ENCODE assay signal across 1 cellular context in genomic region chr5:43041669-43042175, GRCh38.
TF ChIP-seq lines count a peak whose summit lies in the region.

No MANE protein-coding gene starts in this region.

TF ChIP-seq in GM12878, 131 proteins besides CTCF, POLR2A, EP300 and RAD21 (continued from another document):
- TF ChIP-seq IRF4 (IDR thresholded peaks at IDR 0.05; ENCODE audit: low read depth, low read length) (no peak), FOXM1 (IDR thresholded peaks at IDR 0.05; ENCODE audit: low read depth, low read length) (no peak; the same call in 1 of the 2 replicates), MAX (IDR thresholded peaks at IDR 0.05; ENCODE audit: low read depth, low read length) (0 out of 2 replicates have a peak, but pooled peaks have one; percentile 42), ETV6 (conservative IDR thresholded peaks at IDR 0.05 in 1 of 2, IDR thresholded peaks at IDR 0.05 in 1 of 2; ENCODE audit: borderline replicate concordance in 1 of 2, low read depth in 1 of 2) (peak in 1 of 2 experiments; percentile 42; a peak in 2 of 4 replicates), HDAC6 (IDR thresholded peaks at IDR 0.05; ENCODE audit: unreplicated experiment) (no peak), SMAD5 (IDR thresholded peaks at IDR 0.05; ENCODE audit: low read depth) (no peak), HCFC1 (IDR thresholded peaks at IDR 0.05; ENCODE audit: low read length) (no peak), CHD1 (IDR thresholded peaks at IDR 0.05; ENCODE audit: low read depth, low read length) (no peak), PAX5 (IDR thresholded peaks at IDR 0.05; ENCODE audit: borderline replicate concordance, low read depth, low read length) (peak; percentile 56; the same call in 1 of the 2 replicates), IRF3 (IDR thresholded peaks at IDR 0.05) (no peak), NR2F1 (conservative IDR thresholded peaks at IDR 0.05) (no peak), BACH1 (IDR thresholded peaks at IDR 0.05; ENCODE audit: borderline replicate concordance) (0 out of 2 replicates have a peak, but pooled peaks have one; percentile 14), POLR2AphosphoS5 (IDR thresholded peaks at IDR 0.05; ENCODE audit: low read length) (no peak), TBL1XR1 (IDR thresholded peaks at IDR 0.05; ENCODE audit: low read depth, low read length) (no peak), CREB1 (IDR thresholded peaks at IDR 0.05; ENCODE audit: low read depth) (0 out of 2 replicates have a peak, but pooled peaks have one; percentile 20), BHLHE40 (IDR thresholded peaks at IDR 0.05; ENCODE audit: borderline replicate concordance in 1 of 2, low read depth in 2 of 2, low read length in 1 of 2) (peak in 1 of 2 experiments; percentile 22; a peak in 1 of 4 replicates), MTA2 (IDR thresholded peaks at IDR 0.05; ENCODE audit: low read depth) (no peak), MTA3 (IDR thresholded peaks at IDR 0.05; ENCODE audit: borderline replicate concordance, low read length) (no peak), SP1 (IDR thresholded peaks at IDR 0.05; ENCODE audit: low read depth, low read length) (no peak), BRCA1 (IDR thresholded peaks at IDR 0.05; ENCODE audit: low read depth, low read length) (no peak), SMARCA5 (IDR thresholded peaks at IDR 0.05) (peak; percentile 36; the same call in 1 of the 2 replicates), NFIC (IDR thresholded peaks at IDR 0.05; ENCODE audit: low read depth, low read length) (peak; percentile 7; the same call in 1 of the 2 replicates), HSF1 (IDR thresholded peaks at IDR 0.05; ENCODE audit: low read depth, low read length) (no peak), ZNF207 (IDR thresholded peaks at IDR 0.05; ENCODE audit: borderline replicate concordance) (peak; percentile 15; the same call in 1 of the 2 replicates), PML (IDR thresholded peaks at IDR 0.05; ENCODE audit: low read length) (0 out of 2 replicates have a peak, but pooled peaks have one; percentile 55), RB1 (IDR thresholded peaks at IDR 0.05; ENCODE audit: borderline replicate concordance) (no peak), NRF1 (conservative IDR thresholded peaks at IDR 0.05; ENCODE audit: low read depth, low read length) (no peak), ZNF622 (IDR thresholded peaks at IDR 0.05) (no peak), ZBED1 (IDR thresholded peaks at IDR 0.05; ENCODE audit: borderline replicate concordance) (peak; percentile 51; the same call in 1 of the 2 replicates), ASH2L (IDR thresholded peaks at IDR 0.05; ENCODE audit: borderline replicate concordance, low read depth) (peak; percentile 22; the same call in 1 of the 2 replicates), NFYA (IDR thresholded peaks at IDR 0.05; ENCODE audit: borderline replicate concordance, low read depth, low read length) (no peak), CBX5 (IDR thresholded peaks at IDR 0.05; ENCODE audit: low read depth) (0 out of 2 replicates have a peak, but pooled peaks have one; percentile 17), STAT3 (IDR thresholded peaks at IDR 0.05; ENCODE audit: low read depth, low read length) (0 out of 2 replicates have a peak, but pooled peaks have one; percentile 42), ZNF687 (IDR thresholded peaks at IDR 0.05) (0 out of 2 replicates have a peak, but pooled peaks have one; percentile 20), BMI1 (IDR thresholded peaks at IDR 0.05; ENCODE audit: borderline replicate concordance) (no peak), SRF (IDR thresholded peaks at IDR 0.05; ENCODE audit: low read depth in 2 of 2, low read length in 2 of 2) (0 out of 4 replicates have a peak, but pooled peaks of 1 of the 2 experiments have one; percentile 15)
- TF ChIP-seq, protein P1, sequence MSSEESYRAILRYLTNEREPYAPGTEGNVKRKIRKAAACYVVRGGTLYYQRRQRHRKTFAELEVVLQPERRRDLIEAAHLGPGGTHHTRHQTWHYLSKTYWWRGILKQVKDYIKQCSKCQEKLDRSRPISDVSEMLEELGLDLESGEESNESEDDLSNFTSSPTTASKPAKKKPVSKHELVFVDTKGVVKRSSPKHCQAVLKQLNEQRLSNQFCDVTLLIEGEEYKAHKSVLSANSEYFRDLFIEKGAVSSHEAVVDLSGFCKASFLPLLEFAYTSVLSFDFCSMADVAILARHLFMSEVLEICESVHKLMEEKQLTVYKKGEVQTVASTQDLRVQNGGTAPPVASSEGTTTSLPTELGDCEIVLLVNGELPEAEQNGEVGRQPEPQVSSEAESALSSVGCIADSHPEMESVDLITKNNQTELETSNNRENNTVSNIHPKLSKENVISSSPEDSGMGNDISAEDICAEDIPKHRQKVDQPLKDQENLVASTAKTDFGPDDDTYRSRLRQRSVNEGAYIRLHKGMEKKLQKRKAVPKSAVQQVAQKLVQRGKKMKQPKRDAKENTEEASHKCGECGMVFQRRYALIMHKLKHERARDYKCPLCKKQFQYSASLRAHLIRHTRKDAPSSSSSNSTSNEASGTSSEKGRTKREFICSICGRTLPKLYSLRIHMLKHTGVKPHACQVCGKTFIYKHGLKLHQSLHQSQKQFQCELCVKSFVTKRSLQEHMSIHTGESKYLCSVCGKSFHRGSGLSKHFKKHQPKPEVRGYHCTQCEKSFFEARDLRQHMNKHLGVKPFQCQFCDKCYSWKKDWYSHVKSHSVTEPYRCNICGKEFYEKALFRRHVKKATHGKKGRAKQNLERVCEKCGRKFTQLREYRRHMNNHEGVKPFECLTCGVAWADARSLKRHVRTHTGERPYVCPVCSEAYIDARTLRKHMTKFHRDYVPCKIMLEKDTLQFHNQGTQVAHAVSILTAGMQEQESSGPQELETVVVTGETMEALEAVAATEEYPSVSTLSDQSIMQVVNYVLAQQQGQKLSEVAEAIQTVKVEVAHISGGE (CRISPR knock-in tag; IDR thresholded peaks at IDR 0.05) = no peak
- TF ChIP-seq, protein P2, sequence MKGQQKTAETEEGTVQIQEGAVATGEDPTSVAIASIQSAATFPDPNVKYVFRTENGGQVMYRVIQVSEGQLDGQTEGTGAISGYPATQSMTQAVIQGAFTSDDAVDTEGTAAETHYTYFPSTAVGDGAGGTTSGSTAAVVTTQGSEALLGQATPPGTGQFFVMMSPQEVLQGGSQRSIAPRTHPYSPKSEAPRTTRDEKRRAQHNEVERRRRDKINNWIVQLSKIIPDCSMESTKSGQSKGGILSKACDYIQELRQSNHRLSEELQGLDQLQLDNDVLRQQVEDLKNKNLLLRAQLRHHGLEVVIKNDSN (IDR thresholded peaks at IDR 0.05; ENCODE audit: borderline replicate concordance, extremely low read length, insufficient read depth, low read depth, low read length) = no peak
